8 cellular contexts compared by ENCODE assay signal in the genomic region with DNA sequence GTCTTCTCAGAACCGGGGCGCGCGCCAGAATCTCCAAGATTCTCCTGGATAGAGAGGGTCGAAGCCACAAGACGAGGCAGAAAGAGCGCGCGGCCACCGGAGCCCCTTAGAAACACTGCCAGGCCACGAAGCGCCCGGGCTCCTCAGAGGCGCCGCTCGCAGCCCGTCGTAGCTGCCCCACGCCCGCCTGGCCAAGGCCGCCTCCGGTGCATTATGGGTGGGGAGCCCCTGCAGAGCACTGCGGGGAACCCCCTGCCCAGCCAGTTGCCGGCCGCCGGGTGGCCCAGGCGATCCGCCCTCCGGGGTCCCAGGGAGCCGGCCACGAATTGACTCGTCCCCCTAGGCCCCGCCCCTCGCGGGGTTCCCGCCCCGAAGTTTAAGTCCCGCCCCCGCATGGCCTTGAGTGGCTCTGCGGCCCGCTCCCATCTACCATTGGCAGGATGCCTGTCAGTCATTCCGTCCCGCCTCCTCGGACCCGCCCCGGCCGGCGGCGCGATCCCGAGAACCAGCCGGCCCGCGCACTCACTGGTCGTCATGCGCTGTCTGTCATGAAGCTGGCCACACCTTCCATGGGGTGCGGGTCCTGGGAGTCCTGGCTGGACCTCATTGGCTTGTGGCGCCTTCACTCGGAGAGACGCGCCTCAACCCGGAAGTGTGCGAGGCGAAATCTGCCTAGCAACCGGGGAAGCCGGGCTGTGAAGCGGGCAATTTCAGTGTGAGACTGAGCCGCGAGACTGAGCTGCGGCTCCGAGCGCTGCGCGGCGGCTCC. TPM values are rescaled to one million over a fixed set of nuclear protein-coding genes. Genes with fewer than 3 reads are reported as not detected.
DNase-seq lines count a peak whose midpoint lies in the region; ATAC-seq, FAIRE-seq and TF ChIP-seq lines count a peak whose summit lies in the region.

No MANE protein-coding gene starts in this region.

- ATAC-seq in GM18499 (IDR thresholded peaks at IDR 0.05; ENCODE audit: insufficient read depth, unreplicated experiment): peak; percentile 91
- ATAC-seq in HG02938 (IDR thresholded peaks at IDR 0.05; ENCODE audit: unreplicated experiment): peak; percentile 94
- ATAC-seq in T-helper 17 cell: peak; percentile 92
- ATAC-seq in left ventricle myocardium superior: peak; percentile 98

- peaks cover 10% of the 10 kb centered on the region for H3K4me1 ChIP-seq in prostate gland (replicated peaks)

- H3K9me3 ChIP-seq in T-helper 17 cell (ENCODE audit: control insufficient read depth, low read length, poor library complexity, severe bottlenecking): no peaks in the 10 kb centered on the region
- H3K9me3 ChIP-seq in prostate gland: no peaks in the 10 kb centered on the region

- H3K36me3 Mint-ChIP-seq in T-helper 17 cell (ENCODE audit: low read depth): no peaks in the 10 kb centered on the region

- H3K27ac ChIP-seq in angular gyrus (ENCODE audit: low read depth, low read length) (peak overlapping the region; percentile 52), prostate gland (peak overlapping the region; percentile 58 to 71)

- H3K27me3 ChIP-seq in prostate gland (replicated peaks; ENCODE audit: insufficient read depth): no peaks in the 10 kb centered on the region

- DNase-seq in NCI-H1694 treated with DMSO at 0.1 percent for 48 hours (lab: John Stamatoyannopoulos, UW) (peak; percentile 98), T-helper 17 cell (peak; percentile 98 to 99 (median 98)), left ventricle myocardium superior (peak; percentile 100), prostate gland (ENCODE audit: low spot score) (peak; percentile 100), urothelium cell line (ENCODE audit: low spot score) (peak; percentile 94)

- peak overlapping the region; percentile 81 to 82 for H3K4me3 ChIP-seq in prostate gland

- H3K4me1 Mint-ChIP-seq in T-helper 17 cell: peaks cover 44% of the 10 kb centered on the region

- no peaks in the 10 kb centered on the region for H3K36me3 ChIP-seq in prostate gland

- peak in 3 of 4 experiments; percentile 9 to 52 (median 40) for TF ChIP-seq CTCF in prostate gland (IDR thresholded peaks at IDR 0.05)

- peak overlapping the region; percentile 92 for H3K4me3 Mint-ChIP-seq in T-helper 17 cell

- peak; percentile 17 for FAIRE-seq in urothelium cell line (lab: Jason Lieb, UNC)

- intact Hi-C loops in left ventricle myocardium superior (cut with micrococcal nuclease): no loop called here
- intact Hi-C loops in prostate gland (cut with DNase I): loop anchor here (1.0 kb wide), 1 partner anchor 20 kb away; a partner anchor contains a TSS

- TF ChIP-seq POLR2A in prostate gland (IDR thresholded peaks at IDR 0.05): peak; percentile 45

- no peaks in the 10 kb centered on the region for H3K27me3 Mint-ChIP-seq in T-helper 17 cell

- peak overlapping the region; percentile 99 for H3K27ac Mint-ChIP-seq in T-helper 17 cell

- under 1% methylated on average over 40 of the region's 75 CpGs for WGBS in prostate gland

RNA-seq across cellular contexts. Expression of a gene that starts 20.2 kb away (rescaled TPM):
- 100 to 1,000 TPM; 129 to 153 TPM for total RNA-seq in T-helper 17 cell
- total RNA-seq in left ventricle myocardium superior: 29.7 TPM
- 100 to 1,000 TPM in 1 of 2 donors, 10 to 100 TPM in 1; 41.7 to 138 TPM for total RNA-seq in prostate gland

Comparison
In these comparisons a context has a peak if more than half of its experiments do, and no peak if none do; other contexts are left out.
1. Peak in every context shown above with its lines: DNase-seq, ATAC-seq, H3K4me3 ChIP-seq and H3K27ac ChIP-seq.